ENCODE assay signal across 1 cellular context in the genomic region with DNA sequence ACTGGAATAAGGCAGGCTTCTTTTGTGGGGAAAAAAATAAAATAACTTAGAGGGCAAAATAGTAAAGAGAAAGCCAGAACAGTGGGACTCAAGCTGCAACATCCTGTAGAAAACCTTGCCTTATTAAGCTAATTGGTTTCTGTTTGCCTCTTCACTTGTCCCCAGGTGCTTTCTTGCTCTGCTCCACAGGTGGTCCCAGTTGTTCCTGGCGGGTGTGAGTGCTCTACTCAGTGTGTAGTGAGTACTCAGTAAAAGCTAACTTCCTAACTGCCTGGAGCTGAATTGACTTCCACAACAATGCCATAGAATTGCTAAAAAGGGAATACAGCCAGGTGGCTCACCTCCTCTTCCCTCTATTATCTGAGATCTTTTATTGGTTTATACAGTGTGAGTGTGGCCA.
TF ChIP-seq lines count a peak whose summit lies in the region.

No MANE protein-coding gene starts in this region.

TF ChIP-seq in WTC11, 78 proteins besides CTCF, POLR2A, EP300 and RAD21 (continued from another document):
- TF ChIP-seq, protein P1, sequence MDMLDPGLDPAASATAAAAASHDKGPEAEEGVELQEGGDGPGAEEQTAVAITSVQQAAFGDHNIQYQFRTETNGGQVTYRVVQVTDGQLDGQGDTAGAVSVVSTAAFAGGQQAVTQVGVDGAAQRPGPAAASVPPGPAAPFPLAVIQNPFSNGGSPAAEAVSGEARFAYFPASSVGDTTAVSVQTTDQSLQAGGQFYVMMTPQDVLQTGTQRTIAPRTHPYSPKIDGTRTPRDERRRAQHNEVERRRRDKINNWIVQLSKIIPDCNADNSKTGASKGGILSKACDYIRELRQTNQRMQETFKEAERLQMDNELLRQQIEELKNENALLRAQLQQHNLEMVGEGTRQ (CRISPR knock-in tag; IDR thresholded peaks at IDR 0.05): 0 out of 2 replicates have a peak, but pooled peaks have one; percentile 16
- TF ChIP-seq NFE2L1 (CRISPR knock-in tag; IDR thresholded peaks at IDR 0.05) (peak; percentile 68; the same call in 1 of the 2 replicates), SP1 (CRISPR knock-in tag; conservative IDR thresholded peaks at IDR 0.05) (peak; percentile 74)
- TF ChIP-seq, protein P2, sequence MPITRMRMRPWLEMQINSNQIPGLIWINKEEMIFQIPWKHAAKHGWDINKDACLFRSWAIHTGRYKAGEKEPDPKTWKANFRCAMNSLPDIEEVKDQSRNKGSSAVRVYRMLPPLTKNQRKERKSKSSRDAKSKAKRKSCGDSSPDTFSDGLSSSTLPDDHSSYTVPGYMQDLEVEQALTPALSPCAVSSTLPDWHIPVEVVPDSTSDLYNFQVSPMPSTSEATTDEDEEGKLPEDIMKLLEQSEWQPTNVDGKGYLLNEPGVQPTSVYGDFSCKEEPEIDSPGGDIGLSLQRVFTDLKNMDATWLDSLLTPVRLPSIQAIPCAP (CRISPR knock-in tag; IDR thresholded peaks at IDR 0.05): no peak
